Comparison of ENCODE assay signal across 16 cellular contexts in the genomic region with DNA sequence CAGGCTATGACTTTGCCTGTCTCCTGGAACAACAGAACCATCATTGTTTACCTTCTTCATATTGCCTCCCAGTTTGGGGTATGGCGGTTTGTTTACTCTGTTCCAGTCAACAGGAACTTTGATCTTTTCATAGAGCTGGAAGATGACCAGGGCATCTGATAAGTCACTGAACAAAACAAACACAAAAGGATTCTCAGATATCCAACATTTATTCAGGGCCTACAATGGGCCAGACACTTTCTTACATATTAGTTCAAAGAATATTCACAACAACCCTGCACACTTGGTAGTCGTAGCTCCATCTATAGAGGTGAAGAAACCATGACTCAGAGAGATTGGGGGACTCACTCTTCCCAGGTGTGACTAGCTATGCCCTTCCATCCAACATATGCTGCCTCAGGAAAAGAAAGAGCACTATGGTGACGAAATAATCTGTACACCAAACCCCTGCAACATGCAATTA. TPM values are rescaled to one million over a fixed set of nuclear protein-coding genes. Genes with fewer than 3 reads are reported as not detected.
DNase-seq lines count a peak whose midpoint lies in the region; ATAC-seq and TF ChIP-seq lines count a peak whose summit lies in the region.
"Had no signal": no experiment of that assay in that cellular context is flagged by ENCODE, and none has a peak within 500 bp of the region (broad histone marks: within the 10 kb centered on the region; RNA-seq: fewer than 3 reads in every experiment).

No MANE protein-coding gene starts in this region.

- peak overlapping the region; percentile 94 for H3K27ac ChIP-seq in 22Rv1
- H3K27ac ChIP-seq: ovary, SJSA1 had no signal

- TF ChIP-seq CTCF in 22Rv1 (IDR thresholded peaks at IDR 0.05): no peak

- DNase-seq in COLO668 (lab: John Stamatoyannopoulos, UW; ENCODE audit: unreplicated experiment) (peak; percentile 66), NCI-H526 (lab: John Stamatoyannopoulos, UW) (peak; percentile 60 to 63), left colon (no peak), iPS-NIHi7 (ENCODE audit: extremely low spot score) (no peak), germinal center (ENCODE audit: low spot score) (no peak), AG20443 (ENCODE audit: low spot score) (no peak)
- DNase-seq: activated CD8-positive, alpha-beta memory T cell treated with anti-CD3 and anti-CD28 coated beads, Interleukin-2, amount 10 ng/mL, durations not matched to agents 7 days and 5 days; BE2C; endodermal cell; mesenchymal stem cell; ovary had no signal

- ATAC-seq in left colon: peak; percentile 70
- ATAC-seq in HG03432 (IDR thresholded peaks at IDR 0.05; ENCODE audit: unreplicated experiment): no peak
- ATAC-seq: activated CD8-positive, alpha-beta memory T cell treated with anti-CD3 and anti-CD28 coated beads, Interleukin-2, amount 10 ng/mL, durations not matched to agents 7 days and 5 days had no signal

- intact Hi-C loops in left colon (cut with DNase I, micrococcal nuclease): no loop called here

RNA-seq across cellular contexts. Expression of a gene that starts 38.4 kb away (rescaled TPM):
- not detected for total RNA-seq in left colon
- total RNA-seq: activated CD8-positive, alpha-beta memory T cell treated with anti-CD3 and anti-CD28 coated beads, Interleukin-2, amount 10 ng/mL, durations not matched to agents 7 days and 5 days; endodermal cell; fibroblast of villous mesenchyme; MCF 10A; SJSA1 had no signal

RNA-seq across cellular contexts. Expression of a gene that starts 38.7 kb away (rescaled TPM):
- total RNA-seq in left colon: 10 to 100 TPM in 1 of 2 donors, 1 to 10 TPM in 1; 9.4 to 33.4 TPM

Comparison
In these comparisons a context has a peak if more than half of its experiments do, and no peak if none do; other contexts are left out.
1. DNase-seq: peak in COLO668 (single experiment) and NCI-H526 (2 of 2); none in left colon (0 of 2), iPS-NIHi7 (single experiment), germinal center (single experiment) and AG20443 (single experiment).